Comparison of ENCODE assay signal across 1 cellular context in the genomic region with DNA sequence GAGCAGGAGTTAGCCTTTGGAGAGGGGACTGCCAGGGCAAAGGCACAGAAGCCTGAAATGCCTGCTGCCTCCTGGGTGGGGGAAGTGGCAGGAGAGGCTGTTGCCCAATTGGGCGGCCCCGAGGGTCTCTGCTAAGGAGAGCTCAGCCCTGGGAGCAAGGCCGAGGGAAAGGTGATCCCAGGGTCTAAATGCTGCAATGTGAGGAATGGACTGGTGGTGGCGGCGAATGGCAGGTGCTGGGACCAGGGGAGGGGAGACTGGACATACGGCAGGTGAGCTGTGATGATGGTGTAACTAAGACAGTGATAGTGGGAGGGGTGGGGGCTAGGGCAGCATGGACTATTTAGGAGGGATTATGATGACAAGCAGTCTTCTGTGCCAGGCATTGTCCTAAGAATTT.
TF ChIP-seq lines count a peak whose summit lies in the region.

No MANE protein-coding gene starts in this region.

TF ChIP-seq in WTC11, 78 proteins besides CTCF, POLR2A, EP300 and RAD21 (continued from another document):
- TF ChIP-seq, protein P1, sequence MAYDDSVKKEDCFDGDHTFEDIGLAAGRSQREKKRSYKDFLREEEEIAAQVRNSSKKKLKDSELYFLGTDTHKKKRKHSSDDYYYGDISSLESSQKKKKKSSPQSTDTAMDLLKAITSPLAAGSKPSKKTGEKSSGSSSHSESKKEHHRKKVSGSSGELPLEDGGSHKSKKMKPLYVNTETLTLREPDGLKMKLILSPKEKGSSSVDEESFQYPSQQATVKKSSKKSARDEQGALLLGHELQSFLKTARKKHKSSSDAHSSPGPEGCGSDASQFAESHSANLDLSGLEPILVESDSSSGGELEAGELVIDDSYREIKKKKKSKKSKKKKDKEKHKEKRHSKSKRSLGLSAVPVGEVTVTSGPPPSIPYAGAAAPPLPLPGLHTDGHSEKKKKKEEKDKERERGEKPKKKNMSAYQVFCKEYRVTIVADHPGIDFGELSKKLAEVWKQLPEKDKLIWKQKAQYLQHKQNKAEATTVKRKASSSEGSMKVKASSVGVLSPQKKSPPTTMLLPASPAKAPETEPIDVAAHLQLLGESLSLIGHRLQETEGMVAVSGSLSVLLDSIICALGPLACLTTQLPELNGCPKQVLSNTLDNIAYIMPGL (CRISPR knock-in tag; IDR thresholded peaks at IDR 0.05) = no peak
